Comparison of ENCODE assay signal across 1 cellular context in genomic region chr17:48908047-48908843, GRCh38.
TF ChIP-seq lines count a peak whose summit lies in the region.

TSS of gene UBE2Z (plus strand) at chr17:48908407. CDS start at chr17:48908504, 97 bp downstream.

TF ChIP-seq in K562, 482 proteins besides CTCF, POLR2A, EP300 and RAD21 (continued from another document):
- TF ChIP-seq E2F6 (IDR thresholded peaks at IDR 0.05; ENCODE audit: borderline replicate concordance in 1 of 2, extremely low read depth in 1 of 2, insufficient read depth in 1 of 2, insufficient read length in 1 of 2, low read depth in 1 of 2, low read length in 1 of 2, poor library complexity in 1 of 2, severe bottlenecking in 1 of 2): peak in 1 of 2 experiments; percentile 31
- peak; percentile 64 for TF ChIP-seq ASH1L (IDR thresholded peaks at IDR 0.05; ENCODE audit: borderline replicate concordance, low read depth, partially characterized antibody)
- TF ChIP-seq JUNB (CRISPR knock-in tag; conservative IDR thresholded peaks at IDR 0.05): no peak
- TF ChIP-seq RAD51 (IDR thresholded peaks at IDR 0.05; ENCODE audit: borderline replicate concordance, low read depth): 0 out of 2 replicates have a peak, but pooled peaks have one; percentile 21
- TF ChIP-seq, protein P1, sequence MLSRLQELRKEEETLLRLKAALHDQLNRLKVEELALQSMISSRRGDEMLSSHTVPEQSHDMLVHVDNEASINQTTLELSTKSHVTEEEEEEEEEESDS (CRISPR knock-in tag; IDR thresholded peaks at IDR 0.05): no peak
- peak; percentile 61 for TF ChIP-seq BHLHE40 (IDR thresholded peaks at IDR 0.05; ENCODE audit: low read length)
- TF ChIP-seq ETV5 (CRISPR knock-in tag; IDR thresholded peaks at IDR 0.05; ENCODE audit: low read depth): peak; percentile 74
- no peak for TF ChIP-seq HIVEP1 (CRISPR knock-in tag; IDR thresholded peaks at IDR 0.05)
- TF ChIP-seq REST (CRISPR knock-in tag; IDR thresholded peaks at IDR 0.05; ENCODE audit: low read depth): peak; percentile 63
- TF ChIP-seq, protein P2, sequence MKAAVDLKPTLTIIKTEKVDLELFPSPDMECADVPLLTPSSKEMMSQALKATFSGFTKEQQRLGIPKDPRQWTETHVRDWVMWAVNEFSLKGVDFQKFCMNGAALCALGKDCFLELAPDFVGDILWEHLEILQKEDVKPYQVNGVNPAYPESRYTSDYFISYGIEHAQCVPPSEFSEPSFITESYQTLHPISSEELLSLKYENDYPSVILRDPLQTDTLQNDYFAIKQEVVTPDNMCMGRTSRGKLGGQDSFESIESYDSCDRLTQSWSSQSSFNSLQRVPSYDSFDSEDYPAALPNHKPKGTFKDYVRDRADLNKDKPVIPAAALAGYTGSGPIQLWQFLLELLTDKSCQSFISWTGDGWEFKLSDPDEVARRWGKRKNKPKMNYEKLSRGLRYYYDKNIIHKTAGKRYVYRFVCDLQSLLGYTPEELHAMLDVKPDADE (conservative IDR thresholded peaks at IDR 0.05; ENCODE audit: control insufficient read depth, low read depth, low read length): peak; percentile 75; the same call in 1 of the 2 replicates
- TF ChIP-seq ETV1 (tag; conservative IDR thresholded peaks at IDR 0.05; ENCODE audit: low read depth): peak; percentile 83
- TF ChIP-seq ATF7 (IDR thresholded peaks at IDR 0.05): peak; percentile 71; the same call in 1 of the 2 replicates
- TF ChIP-seq RFX7 (CRISPR knock-in tag; IDR thresholded peaks at IDR 0.05): no peak
- TF ChIP-seq, protein P3, sequence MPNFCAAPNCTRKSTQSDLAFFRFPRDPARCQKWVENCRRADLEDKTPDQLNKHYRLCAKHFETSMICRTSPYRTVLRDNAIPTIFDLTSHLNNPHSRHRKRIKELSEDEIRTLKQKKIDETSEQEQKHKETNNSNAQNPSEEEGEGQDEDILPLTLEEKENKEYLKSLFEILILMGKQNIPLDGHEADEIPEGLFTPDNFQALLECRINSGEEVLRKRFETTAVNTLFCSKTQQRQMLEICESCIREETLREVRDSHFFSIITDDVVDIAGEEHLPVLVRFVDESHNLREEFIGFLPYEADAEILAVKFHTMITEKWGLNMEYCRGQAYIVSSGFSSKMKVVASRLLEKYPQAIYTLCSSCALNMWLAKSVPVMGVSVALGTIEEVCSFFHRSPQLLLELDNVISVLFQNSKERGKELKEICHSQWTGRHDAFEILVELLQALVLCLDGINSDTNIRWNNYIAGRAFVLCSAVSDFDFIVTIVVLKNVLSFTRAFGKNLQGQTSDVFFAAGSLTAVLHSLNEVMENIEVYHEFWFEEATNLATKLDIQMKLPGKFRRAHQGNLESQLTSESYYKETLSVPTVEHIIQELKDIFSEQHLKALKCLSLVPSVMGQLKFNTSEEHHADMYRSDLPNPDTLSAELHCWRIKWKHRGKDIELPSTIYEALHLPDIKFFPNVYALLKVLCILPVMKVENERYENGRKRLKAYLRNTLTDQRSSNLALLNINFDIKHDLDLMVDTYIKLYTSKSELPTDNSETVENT (CRISPR knock-in tag; IDR thresholded peaks at IDR 0.05): peak; percentile 97
- TF ChIP-seq KLF13 (tag; IDR thresholded peaks at IDR 0.05; ENCODE audit: borderline replicate concordance, low read depth): no peak; the same call in 1 of the 2 replicates
- TF ChIP-seq ZNF184 (CRISPR knock-in tag; IDR thresholded peaks at IDR 0.05): no peak
- TF ChIP-seq ZNF282 (CRISPR knock-in tag; IDR thresholded peaks at IDR 0.05): no peak
- TF ChIP-seq, protein P4, sequence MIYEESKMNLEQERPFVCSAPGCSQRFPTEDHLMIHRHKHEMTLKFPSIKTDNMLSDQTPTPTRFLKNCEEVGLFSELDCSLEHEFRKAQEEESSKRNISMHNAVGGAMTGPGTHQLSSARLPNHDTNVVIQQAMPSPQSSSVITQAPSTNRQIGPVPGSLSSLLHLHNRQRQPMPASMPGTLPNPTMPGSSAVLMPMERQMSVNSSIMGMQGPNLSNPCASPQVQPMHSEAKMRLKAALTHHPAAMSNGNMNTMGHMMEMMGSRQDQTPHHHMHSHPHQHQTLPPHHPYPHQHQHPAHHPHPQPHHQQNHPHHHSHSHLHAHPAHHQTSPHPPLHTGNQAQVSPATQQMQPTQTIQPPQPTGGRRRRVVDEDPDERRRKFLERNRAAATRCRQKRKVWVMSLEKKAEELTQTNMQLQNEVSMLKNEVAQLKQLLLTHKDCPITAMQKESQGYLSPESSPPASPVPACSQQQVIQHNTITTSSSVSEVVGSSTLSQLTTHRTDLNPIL (CRISPR knock-in tag; IDR thresholded peaks at IDR 0.05): no peak
- no peak for TF ChIP-seq NFE2L1 (tag; IDR thresholded peaks at IDR 0.05; ENCODE audit: borderline replicate concordance, low read depth)
- no peak for TF ChIP-seq ZNF311 (CRISPR knock-in tag; IDR thresholded peaks at IDR 0.05)
- peak; percentile 54; the same call in 1 of the 2 replicates for TF ChIP-seq SMARCA4 (IDR thresholded peaks at IDR 0.05)
- TF ChIP-seq CAMTA2 (CRISPR knock-in tag; conservative IDR thresholded peaks at IDR 0.05): no peak
- TF ChIP-seq RBM17 (IDR thresholded peaks at IDR 0.05; ENCODE audit: borderline replicate concordance, low read depth, low read length): no peak
- no peak for TF ChIP-seq KDM1A (IDR thresholded peaks at IDR 0.05)
- TF ChIP-seq SP1 (CRISPR knock-in tag; IDR thresholded peaks at IDR 0.05): peak; percentile 87
- TF ChIP-seq NFYB (IDR thresholded peaks at IDR 0.05; ENCODE audit: extremely low read depth, insufficient read length): no peak
- no peak for TF ChIP-seq ZSCAN29 (IDR thresholded peaks at IDR 0.05)
- TF ChIP-seq ELK3 (CRISPR knock-in tag; IDR thresholded peaks at IDR 0.05): no peak
- no peak for TF ChIP-seq RBM15 (IDR thresholded peaks at IDR 0.05; ENCODE audit: insufficient read depth, low read length)
- TF ChIP-seq RBM39 (optimal IDR thresholded peaks at IDR 0.05; ENCODE audit: low read depth, low read length): no peak
- TF ChIP-seq ZNF584 (CRISPR knock-in tag; IDR thresholded peaks at IDR 0.05; ENCODE audit: low read depth): no peak
- TF ChIP-seq HNRNPH1 (optimal IDR thresholded peaks at IDR 0.05; ENCODE audit: low read depth, low read length): no peak
- no peak for TF ChIP-seq KHSRP (IDR thresholded peaks at IDR 0.05)
- peak; percentile 80 for TF ChIP-seq TAF9B (IDR thresholded peaks at IDR 0.05; ENCODE audit: partially characterized antibody)
- no peak for TF ChIP-seq ATF2 (CRISPR knock-in tag; IDR thresholded peaks at IDR 0.05)
- TF ChIP-seq KLF6 (CRISPR knock-in tag; IDR thresholded peaks at IDR 0.05; ENCODE audit: borderline replicate concordance): no peak
- no peak for TF ChIP-seq PHB (CRISPR knock-in tag; IDR thresholded peaks at IDR 0.05)
- no peak for TF ChIP-seq ZNF146 (CRISPR knock-in tag; IDR thresholded peaks at IDR 0.05; ENCODE audit: unreplicated experiment)
- TF ChIP-seq POLR2H (tag; IDR thresholded peaks at IDR 0.05; ENCODE audit: low read depth): peak; percentile 88
- no peak; the same call in none of the 2 replicates for TF ChIP-seq CREM (IDR thresholded peaks at IDR 0.05; ENCODE audit: low read depth)
- no peak for TF ChIP-seq E2F3 (CRISPR knock-in tag; IDR thresholded peaks at IDR 0.05)
- TF ChIP-seq SETDB1 (IDR thresholded peaks at IDR 0.05; ENCODE audit: low read length): no peak
- TF ChIP-seq HMGN3 (IDR thresholded peaks at IDR 0.05; ENCODE audit: borderline replicate concordance, extremely low read depth, insufficient read length, low read depth, low read length): no peak
- TF ChIP-seq HSF4 (CRISPR knock-in tag; IDR thresholded peaks at IDR 0.05; ENCODE audit: borderline replicate concordance): no peak
- TF ChIP-seq, protein P5, sequence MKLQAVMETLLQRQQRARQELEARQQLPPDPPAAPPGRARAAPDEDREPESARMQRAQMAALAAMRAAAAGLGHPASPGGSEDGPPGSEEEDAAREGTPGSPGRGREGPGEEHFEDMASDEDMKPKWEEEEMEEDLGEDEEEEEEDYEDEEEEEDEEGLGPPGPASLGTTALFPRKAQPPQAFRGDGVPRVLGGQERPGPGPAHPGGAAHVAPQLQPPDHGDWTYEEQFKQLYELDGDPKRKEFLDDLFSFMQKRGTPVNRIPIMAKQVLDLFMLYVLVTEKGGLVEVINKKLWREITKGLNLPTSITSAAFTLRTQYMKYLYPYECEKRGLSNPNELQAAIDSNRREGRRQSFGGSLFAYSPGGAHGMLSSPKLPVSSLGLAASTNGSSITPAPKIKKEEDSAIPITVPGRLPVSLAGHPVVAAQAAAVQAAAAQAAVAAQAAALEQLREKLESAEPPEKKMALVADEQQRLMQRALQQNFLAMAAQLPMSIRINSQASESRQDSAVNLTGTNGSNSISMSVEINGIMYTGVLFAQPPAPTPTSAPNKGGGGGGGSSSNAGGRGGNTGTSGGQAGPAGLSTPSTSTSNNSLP (IDR thresholded peaks at IDR 0.05; ENCODE audit: borderline replicate concordance, low read depth, low read length): no peak
- TF ChIP-seq, protein P6, sequence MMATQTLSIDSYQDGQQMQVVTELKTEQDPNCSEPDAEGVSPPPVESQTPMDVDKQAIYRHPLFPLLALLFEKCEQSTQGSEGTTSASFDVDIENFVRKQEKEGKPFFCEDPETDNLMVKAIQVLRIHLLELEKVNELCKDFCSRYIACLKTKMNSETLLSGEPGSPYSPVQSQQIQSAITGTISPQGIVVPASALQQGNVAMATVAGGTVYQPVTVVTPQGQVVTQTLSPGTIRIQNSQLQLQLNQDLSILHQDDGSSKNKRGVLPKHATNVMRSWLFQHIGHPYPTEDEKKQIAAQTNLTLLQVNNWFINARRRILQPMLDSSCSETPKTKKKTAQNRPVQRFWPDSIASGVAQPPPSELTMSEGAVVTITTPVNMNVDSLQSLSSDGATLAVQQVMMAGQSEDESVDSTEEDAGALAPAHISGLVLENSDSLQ (IDR thresholded peaks at IDR 0.05): no peak
- no peak for TF ChIP-seq RFX1 (IDR thresholded peaks at IDR 0.05)
- peak; percentile 93 for TF ChIP-seq SUPT5H (IDR thresholded peaks at IDR 0.05)
- no peak for TF ChIP-seq CREBBP (IDR thresholded peaks at IDR 0.05; ENCODE audit: low read depth, low read length)
- peak; percentile 54; the same call in 1 of the 2 replicates for TF ChIP-seq SOX6 (IDR thresholded peaks at IDR 0.05)
